ENCODE assay signal across 8 cellular contexts in the genomic region with DNA sequence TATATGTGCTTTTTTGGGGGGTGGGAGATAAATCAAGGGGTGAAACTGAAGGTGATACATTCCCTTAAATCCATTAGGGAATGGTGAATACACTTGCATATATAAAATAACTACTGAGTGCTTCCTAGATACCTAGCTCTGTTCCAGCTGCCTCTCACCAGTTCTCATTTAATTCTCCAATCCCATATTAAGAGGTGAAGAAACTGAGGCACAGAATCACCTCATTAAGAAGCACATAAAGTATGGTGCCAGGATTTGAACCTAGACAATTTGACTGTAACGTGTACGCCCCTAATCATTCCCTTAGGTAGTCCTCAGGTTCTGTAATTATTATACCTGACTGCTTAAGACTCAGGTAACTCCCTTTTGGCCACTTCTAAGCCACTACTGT. TPM values are rescaled to one million over a fixed set of nuclear protein-coding genes. Genes with fewer than 3 reads are reported as not detected.
DNase-seq lines count a peak whose midpoint lies in the region; ATAC-seq and FAIRE-seq lines count a peak whose summit lies in the region.

No MANE protein-coding gene starts in this region.

- H3K27ac Mint-ChIP-seq in activated CD4-positive, alpha-beta T cell treated with anti-CD3 and anti-CD28 coated beads, Interleukin-2, amount 10 ng/mL, durations not matched to agents 7 days and 5 days, result peak overlapping the region; percentile 100
- H3K27ac Mint-ChIP-seq in activated naive CD8-positive, alpha-beta T cell treated with anti-CD3 and anti-CD28 coated beads, Interleukin-2, amount 50 U/mL, for 24 hours, result peak overlapping the region; percentile 95

- FAIRE-seq in urothelium cell line (lab: Jason Lieb, UNC), result no peak

- H3K36me3 Mint-ChIP-seq in activated CD4-positive, alpha-beta T cell treated with anti-CD3 and anti-CD28 coated beads, Interleukin-2, amount 10 ng/mL, durations not matched to agents 7 days and 5 days (ENCODE audit: low read depth), result peaks cover 10% of the 10 kb centered on the region
- peaks cover 9% of the 10 kb centered on the region for H3K36me3 Mint-ChIP-seq in activated naive CD8-positive, alpha-beta T cell treated with anti-CD3 and anti-CD28 coated beads, Interleukin-2, amount 50 U/mL, for 24 hours (ENCODE audit: low read depth)

- no peaks in the 10 kb centered on the region for H3K9me3 Mint-ChIP-seq in activated CD4-positive, alpha-beta T cell treated with anti-CD3 and anti-CD28 coated beads, Interleukin-2, amount 10 ng/mL, durations not matched to agents 7 days and 5 days
- H3K9me3 Mint-ChIP-seq in activated naive CD8-positive, alpha-beta T cell treated with anti-CD3 and anti-CD28 coated beads, Interleukin-2, amount 50 U/mL, for 24 hours, result no peaks in the 10 kb centered on the region

- peaks cover 9% of the 10 kb centered on the region for H3K27me3 Mint-ChIP-seq in activated CD4-positive, alpha-beta T cell treated with anti-CD3 and anti-CD28 coated beads, Interleukin-2, amount 10 ng/mL, durations not matched to agents 7 days and 5 days
- H3K27me3 Mint-ChIP-seq in activated naive CD8-positive, alpha-beta T cell treated with anti-CD3 and anti-CD28 coated beads, Interleukin-2, amount 50 U/mL, for 24 hours, result no peaks in the 10 kb centered on the region

- peak overlapping the region; percentile 94 for H3K4me3 Mint-ChIP-seq in activated CD4-positive, alpha-beta T cell treated with anti-CD3 and anti-CD28 coated beads, Interleukin-2, amount 10 ng/mL, durations not matched to agents 7 days and 5 days
- peak overlapping the region; percentile 84 for H3K4me3 Mint-ChIP-seq in activated naive CD8-positive, alpha-beta T cell treated with anti-CD3 and anti-CD28 coated beads, Interleukin-2, amount 50 U/mL, for 24 hours

- no peak for DNase-seq in activated CD4-positive, alpha-beta T cell treated with anti-CD3 and anti-CD28 coated beads, Interleukin-2, amount 10 ng/mL, durations not matched to agents 7 days and 5 days
- no peak for DNase-seq in activated CD4-positive, alpha-beta T cell treated with anti-CD3 and anti-CD28 coated beads, Interleukin-2, amount 50 U/mL, for 1 hour
- DNase-seq in activated naive CD8-positive, alpha-beta T cell treated with anti-CD3 and anti-CD28 coated beads, Interleukin-2, amount 50 U/mL, for 24 hours, result no peak
- DNase-seq in left kidney (ENCODE audit: low read depth, low spot score) (peak; percentile 3), urothelium cell line (ENCODE audit: low spot score) (no peak), NCI-H2171 (lab: John Stamatoyannopoulos, UW) (no peak)

- CTCF ChIA-PET in activated CD4-positive, alpha-beta T cell treated with anti-CD3 and anti-CD28 coated beads, Interleukin-2, amount 10 ng/mL, durations not matched to agents 7 days and 5 days (lab: Charles Lee), result interaction anchor here (0.8 to 1.8 kb wide), 12 partner anchors 8 to 233 kb away, joined by 3 to 7 read pairs (median 5); no protein-coding TSS in a partner anchor

- no peak for ATAC-seq in activated naive CD8-positive, alpha-beta T cell treated with anti-CD3 and anti-CD28 coated beads, Interleukin-2, amount 50 U/mL, for 24 hours
- no peak for ATAC-seq in GM21447 (IDR thresholded peaks at IDR 0.05; ENCODE audit: unreplicated experiment)

- H3K4me1 Mint-ChIP-seq in activated CD4-positive, alpha-beta T cell treated with anti-CD3 and anti-CD28 coated beads, Interleukin-2, amount 10 ng/mL, durations not matched to agents 7 days and 5 days, result peaks cover 40% of the 10 kb centered on the region
- peaks cover 51% of the 10 kb centered on the region for H3K4me1 Mint-ChIP-seq in activated naive CD8-positive, alpha-beta T cell treated with anti-CD3 and anti-CD28 coated beads, Interleukin-2, amount 50 U/mL, for 24 hours

- POLR2A ChIA-PET in activated CD4-positive, alpha-beta T cell treated with anti-CD3 and anti-CD28 coated beads, Interleukin-2, amount 10 ng/mL, durations not matched to agents 7 days and 5 days (lab: Charles Lee), result interaction anchor here (0.6 to 1.7 kb wide), 4 partner anchors 73 to 226 kb away, joined by 4 to 5 read pairs (median 4); no protein-coding TSS in a partner anchor

- H3K27ac ChIP-seq in temporal lobe (ENCODE audit: low read depth, low read length), result peak overlapping the region; percentile 99

RNA-seq across cellular contexts. Expression of a gene that starts 1.5 kb away (rescaled TPM):
- 10 to 100 TPM; 13.6 to 16.1 TPM for total RNA-seq in activated CD4-positive, alpha-beta T cell treated with anti-CD3 and anti-CD28 coated beads, Interleukin-2, amount 10 ng/mL, durations not matched to agents 7 days and 5 days
- total RNA-seq in temporal lobe, result 7.6 TPM

RNA-seq across cellular contexts. Expression of a gene that starts 34.8 kb away (rescaled TPM):
- not detected for total RNA-seq in activated CD4-positive, alpha-beta T cell treated with anti-CD3 and anti-CD28 coated beads, Interleukin-2, amount 10 ng/mL, durations not matched to agents 7 days and 5 days
- 0.25 TPM for total RNA-seq in temporal lobe
